ENCODE assay signal across 1 cellular context in the genomic region with DNA sequence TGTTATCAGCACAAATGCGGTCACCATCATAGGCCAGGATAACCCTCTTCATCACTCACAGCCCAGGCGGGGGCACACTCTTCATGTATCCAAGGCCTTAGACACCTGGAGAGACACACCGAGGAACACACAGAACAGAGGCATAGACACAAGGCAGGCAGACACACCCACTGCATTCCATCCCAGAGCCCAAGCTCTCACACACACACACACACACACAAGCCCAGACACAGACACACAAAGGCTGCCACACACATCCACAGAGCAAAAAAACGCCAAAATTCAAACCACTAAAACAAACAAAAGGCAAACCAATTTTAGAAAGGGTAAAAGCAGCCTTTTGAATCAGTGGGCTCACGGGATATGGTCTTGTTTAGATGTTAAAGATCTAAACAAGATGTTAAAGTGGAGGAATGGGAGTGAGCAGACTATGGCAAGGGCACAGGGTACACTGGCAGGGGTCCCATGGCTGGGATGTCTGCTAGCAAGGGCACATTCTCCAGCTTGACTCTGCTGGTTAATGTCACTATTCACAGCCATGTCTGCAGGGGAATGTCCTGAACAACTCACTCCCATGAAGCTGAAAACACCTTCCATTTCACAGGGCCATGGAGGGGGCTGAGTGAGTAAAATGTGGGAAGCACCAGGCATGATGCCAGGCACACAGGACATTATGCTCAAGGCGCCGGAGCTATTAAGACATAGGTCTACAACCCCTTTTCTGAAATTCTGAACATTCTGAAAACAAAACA.
TF ChIP-seq lines count a peak whose summit lies in the region.

No MANE protein-coding gene starts in this region.

TF ChIP-seq in HCT116, 20 proteins besides CTCF, POLR2A, EP300 and RAD21:
- TF ChIP-seq ELF1 (IDR thresholded peaks at IDR 0.05; ENCODE audit: borderline replicate concordance, low read depth) (no peak), POLR2AphosphoS5 (IDR thresholded peaks at IDR 0.05; ENCODE audit: low read depth, low read length) (no peak), ZFX (IDR thresholded peaks at IDR 0.05) (no peak), EZH2phosphoT487 (IDR thresholded peaks at IDR 0.05; ENCODE audit: borderline replicate concordance) (no peak), JUND (IDR thresholded peaks at IDR 0.05) (no peak), EGR1 (IDR thresholded peaks at IDR 0.05; ENCODE audit: low read depth) (no peak), CEBPB (IDR thresholded peaks at IDR 0.05; ENCODE audit: low read depth) (no peak), TCF7L2 (IDR thresholded peaks at IDR 0.05; ENCODE audit: borderline replicate concordance, extremely low read depth, insufficient read depth, insufficient read length) (no peak), FOSL1 (IDR thresholded peaks at IDR 0.05; ENCODE audit: low read depth) (no peak), ZNF274 (IDR thresholded peaks at IDR 0.05; ENCODE audit: low read depth, low read length) (no peak), YY1 (IDR thresholded peaks at IDR 0.05; ENCODE audit: extremely low read depth, insufficient replicate concordance, low read depth, low read length) (no peak), CBX3 (IDR thresholded peaks at IDR 0.05; ENCODE audit: low read depth) (no peak), SRF (IDR thresholded peaks at IDR 0.05; ENCODE audit: low read depth) (no peak), SP1 (IDR thresholded peaks at IDR 0.05; ENCODE audit: low read depth) (no peak), EZH2 (IDR thresholded peaks at IDR 0.05) (no peak)
- TF ChIP-seq, protein P1, sequence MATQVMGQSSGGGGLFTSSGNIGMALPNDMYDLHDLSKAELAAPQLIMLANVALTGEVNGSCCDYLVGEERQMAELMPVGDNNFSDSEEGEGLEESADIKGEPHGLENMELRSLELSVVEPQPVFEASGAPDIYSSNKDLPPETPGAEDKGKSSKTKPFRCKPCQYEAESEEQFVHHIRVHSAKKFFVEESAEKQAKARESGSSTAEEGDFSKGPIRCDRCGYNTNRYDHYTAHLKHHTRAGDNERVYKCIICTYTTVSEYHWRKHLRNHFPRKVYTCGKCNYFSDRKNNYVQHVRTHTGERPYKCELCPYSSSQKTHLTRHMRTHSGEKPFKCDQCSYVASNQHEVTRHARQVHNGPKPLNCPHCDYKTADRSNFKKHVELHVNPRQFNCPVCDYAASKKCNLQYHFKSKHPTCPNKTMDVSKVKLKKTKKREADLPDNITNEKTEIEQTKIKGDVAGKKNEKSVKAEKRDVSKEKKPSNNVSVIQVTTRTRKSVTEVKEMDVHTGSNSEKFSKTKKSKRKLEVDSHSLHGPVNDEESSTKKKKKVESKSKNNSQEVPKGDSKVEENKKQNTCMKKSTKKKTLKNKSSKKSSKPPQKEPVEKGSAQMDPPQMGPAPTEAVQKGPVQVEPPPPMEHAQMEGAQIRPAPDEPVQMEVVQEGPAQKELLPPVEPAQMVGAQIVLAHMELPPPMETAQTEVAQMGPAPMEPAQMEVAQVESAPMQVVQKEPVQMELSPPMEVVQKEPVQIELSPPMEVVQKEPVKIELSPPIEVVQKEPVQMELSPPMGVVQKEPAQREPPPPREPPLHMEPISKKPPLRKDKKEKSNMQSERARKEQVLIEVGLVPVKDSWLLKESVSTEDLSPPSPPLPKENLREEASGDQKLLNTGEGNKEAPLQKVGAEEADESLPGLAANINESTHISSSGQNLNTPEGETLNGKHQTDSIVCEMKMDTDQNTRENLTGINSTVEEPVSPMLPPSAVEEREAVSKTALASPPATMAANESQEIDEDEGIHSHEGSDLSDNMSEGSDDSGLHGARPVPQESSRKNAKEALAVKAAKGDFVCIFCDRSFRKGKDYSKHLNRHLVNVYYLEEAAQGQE (IDR thresholded peaks at IDR 0.05; ENCODE audit: low read depth): no peak
- TF ChIP-seq, protein P2, sequence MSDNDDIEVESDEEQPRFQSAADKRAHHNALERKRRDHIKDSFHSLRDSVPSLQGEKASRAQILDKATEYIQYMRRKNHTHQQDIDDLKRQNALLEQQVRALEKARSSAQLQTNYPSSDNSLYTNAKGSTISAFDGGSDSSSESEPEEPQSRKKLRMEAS (IDR thresholded peaks at IDR 0.05): no peak
- TF ChIP-seq, protein P3, sequence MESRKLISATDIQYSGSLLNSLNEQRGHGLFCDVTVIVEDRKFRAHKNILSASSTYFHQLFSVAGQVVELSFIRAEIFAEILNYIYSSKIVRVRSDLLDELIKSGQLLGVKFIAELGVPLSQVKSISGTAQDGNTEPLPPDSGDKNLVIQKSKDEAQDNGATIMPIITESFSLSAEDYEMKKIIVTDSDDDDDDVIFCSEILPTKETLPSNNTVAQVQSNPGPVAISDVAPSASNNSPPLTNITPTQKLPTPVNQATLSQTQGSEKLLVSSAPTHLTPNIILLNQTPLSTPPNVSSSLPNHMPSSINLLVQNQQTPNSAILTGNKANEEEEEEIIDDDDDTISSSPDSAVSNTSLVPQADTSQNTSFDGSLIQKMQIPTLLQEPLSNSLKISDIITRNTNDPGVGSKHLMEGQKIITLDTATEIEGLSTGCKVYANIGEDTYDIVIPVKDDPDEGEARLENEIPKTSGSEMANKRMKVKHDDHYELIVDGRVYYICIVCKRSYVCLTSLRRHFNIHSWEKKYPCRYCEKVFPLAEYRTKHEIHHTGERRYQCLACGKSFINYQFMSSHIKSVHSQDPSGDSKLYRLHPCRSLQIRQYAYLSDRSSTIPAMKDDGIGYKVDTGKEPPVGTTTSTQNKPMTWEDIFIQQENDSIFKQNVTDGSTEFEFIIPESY (IDR thresholded peaks at IDR 0.05; ENCODE audit: extremely low read depth, insufficient replicate concordance, low read length): no peak
- TF ChIP-seq, protein P4, sequence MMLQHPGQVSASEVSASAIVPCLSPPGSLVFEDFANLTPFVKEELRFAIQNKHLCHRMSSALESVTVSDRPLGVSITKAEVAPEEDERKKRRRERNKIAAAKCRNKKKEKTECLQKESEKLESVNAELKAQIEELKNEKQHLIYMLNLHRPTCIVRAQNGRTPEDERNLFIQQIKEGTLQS (IDR thresholded peaks at IDR 0.05): no peak
TF ChIP-seq in HCT116: peak in this region for 0.
